ENCODE assay signal across 8 cellular contexts in genomic region chr9:132268725-132269352, GRCh38.
DNase-seq lines count a peak whose midpoint lies in the region; ATAC-seq and TF ChIP-seq lines count a peak whose summit lies in the region.

No MANE protein-coding gene starts in this region.

- no peak overlapping the region for H3K4me2 ChIP-seq in Loucy (ENCODE audit: low read depth, low read length, poor library complexity, severe bottlenecking)

- H3K36me3 ChIP-seq in Loucy (ENCODE audit: insufficient read depth, low read length): peaks cover 81% of the 10 kb centered on the region
- peaks cover 74% of the 10 kb centered on the region for H3K36me3 ChIP-seq in SJCRH30
- H3K36me3 ChIP-seq in vagina: peaks cover 0 to 42% of the 10 kb centered on the region in 2 donors

- no peak overlapping the region for H2AFZ ChIP-seq in Loucy (ENCODE audit: low read length)

- no peak for TF ChIP-seq POLR2A in vagina (IDR thresholded peaks at IDR 0.05)

- H3K9me2 ChIP-seq in Loucy (replicated peaks; ENCODE audit: low read depth, low read length): no peaks in the 10 kb centered on the region

- intact Hi-C loops in posterior vena cava (cut with DNase I): no loop called here
- intact Hi-C loops in vagina (cut with DNase I): loop anchor here (5.0 kb wide), 1 partner anchor 507 kb away; no protein-coding TSS in a partner anchor

- H3K27ac ChIP-seq in SJCRH30 (no peak overlapping the region), vagina (no peak overlapping the region)

- peak; percentile 78 for DNase-seq in DMS53 (lab: John Stamatoyannopoulos, UW)
- DNase-seq in SJCRH30: peak; percentile 66 to 83
- DNase-seq in activated naive CD4-positive, alpha-beta T cell (lab: John Stamatoyannopoulos, UW): peak in 3 of 4 experiments; percentile 47 to 69 (median 54)
- DNase-seq in germinal center (ENCODE audit: low spot score): peak; percentile 67
- DNase-seq in posterior vena cava (ENCODE audit: low spot score): peak; percentile 86
- no peak for DNase-seq in vagina (ENCODE audit: extremely low spot score in 2 of 2)

- H3K9me3 ChIP-seq in Loucy (ENCODE audit: insufficient read depth, low read depth, low read length): no peaks in the 10 kb centered on the region
- H3K9me3 ChIP-seq in SJCRH30 (replicated peaks): no peaks in the 10 kb centered on the region
- H3K9me3 ChIP-seq in vagina: no peaks in the 10 kb centered on the region

- TF ChIP-seq CTCF in Loucy (conservative IDR thresholded peaks at IDR 0.05; ENCODE audit: low read length) (peak; percentile 85), vagina (IDR thresholded peaks at IDR 0.05) (peak; percentile 20 to 76 (median 43))

- no peaks in the 10 kb centered on the region for H3K79me2 ChIP-seq in Loucy (ENCODE audit: insufficient read depth, low read length)

- H4K20me1 ChIP-seq in Loucy (ENCODE audit: insufficient read depth, low read length, poor library complexity, severe bottlenecking): no peaks in the 10 kb centered on the region

- H3K4me3 ChIP-seq in Loucy (ENCODE audit: low read length, poor library complexity, severe bottlenecking): no peak overlapping the region
- no peak overlapping the region for H3K4me3 ChIP-seq in SJCRH30
- no peak overlapping the region for H3K4me3 ChIP-seq in vagina

- no peaks in the 10 kb centered on the region for H3K4me1 ChIP-seq in Loucy (ENCODE audit: insufficient read depth, low read length, poor library complexity, severe bottlenecking)
- H3K4me1 ChIP-seq in SJCRH30: no peaks in the 10 kb centered on the region
- no peaks in the 10 kb centered on the region for H3K4me1 ChIP-seq in vagina

- no peaks in the 10 kb centered on the region for H3K27me3 ChIP-seq in Loucy (ENCODE audit: insufficient read depth, low read length, poor library complexity, severe bottlenecking)
- H3K27me3 ChIP-seq in SJCRH30: no peaks in the 10 kb centered on the region
- H3K27me3 ChIP-seq in vagina: no peaks in the 10 kb centered on the region

- H3K9ac ChIP-seq in Loucy (ENCODE audit: low read depth, low read length, poor library complexity, severe bottlenecking): no peak overlapping the region

- H3F3A ChIP-seq in Loucy (ENCODE audit: low read depth): peaks cover 7% of the 10 kb centered on the region

- ATAC-seq in HG02798 (IDR thresholded peaks at IDR 0.05; ENCODE audit: poor library complexity, unreplicated experiment): no peak

Comparison
In these comparisons a context has a peak if more than half of its experiments do, and no peak if none do; other contexts are left out.
1. DNase-seq: peak in DMS53 (single experiment), SJCRH30 (2 of 2), activated naive CD4-positive, alpha-beta T cell (3 of 4), germinal center (single experiment) and posterior vena cava (single experiment); none in vagina (0 of 2).